ENCODE assay signal across 9 cellular contexts in the genomic region with DNA sequence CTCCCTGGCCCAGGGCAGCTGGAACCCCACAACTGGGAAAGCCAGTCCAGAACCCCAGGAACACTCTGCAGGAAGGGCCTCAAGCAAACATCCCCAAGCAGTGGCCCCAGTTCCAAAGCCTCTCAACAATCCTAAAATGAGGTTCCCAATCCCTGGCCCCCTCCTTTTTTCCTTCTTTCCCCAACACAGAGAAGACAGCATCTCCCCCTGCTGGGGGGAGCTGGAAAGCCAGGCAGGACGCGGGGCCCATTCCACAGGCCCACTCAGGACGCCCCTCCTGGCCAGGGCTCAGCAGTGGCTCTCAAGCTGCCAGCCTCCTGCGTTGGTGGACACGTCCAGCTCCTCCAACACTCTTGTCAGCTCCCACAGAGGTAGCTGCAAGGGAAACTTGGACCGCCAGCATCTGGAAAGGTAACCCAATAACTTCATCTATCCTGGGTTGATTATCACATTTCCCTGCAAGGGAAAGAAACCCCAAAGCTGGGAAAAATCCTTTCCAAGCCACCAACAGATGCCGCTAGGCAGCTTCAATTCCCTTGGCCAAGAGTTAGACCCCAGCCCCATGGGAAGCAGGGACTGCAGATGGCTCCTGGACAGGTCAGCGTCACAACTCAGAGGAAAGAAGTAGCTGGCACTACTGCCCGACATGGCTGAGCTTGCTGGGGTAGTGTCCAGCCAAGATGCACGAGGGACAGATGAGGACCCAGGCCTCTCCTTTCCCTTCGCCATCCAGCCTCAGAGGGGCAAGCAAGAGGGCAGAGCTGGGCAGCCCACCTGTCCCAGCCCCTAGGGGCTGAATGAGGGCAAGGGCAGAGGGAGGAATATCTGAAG. TPM values are rescaled to one million over a fixed set of nuclear protein-coding genes. Genes with fewer than 3 reads are reported as not detected.
A peak's percentile ranks its signal among the peaks of the same experiment; 100 is the strongest.
DNase-seq lines count a peak whose midpoint lies in the region; ATAC-seq, FAIRE-seq and TF ChIP-seq lines count a peak whose summit lies in the region.
"Had no signal": no experiment of that assay in that cellular context is flagged by ENCODE, and none has a peak within 500 bp of the region (broad histone marks: within the 10 kb centered on the region; RNA-seq: fewer than 3 reads in every experiment).

No MANE protein-coding gene starts in this region.

- ATAC-seq in activated naive CD8-positive, alpha-beta T cell treated with anti-CD3 and anti-CD28 coated beads, Interleukin-2, amount 50 U/mL, for 24 hours = no peak
- ATAC-seq in HG02970 (IDR thresholded peaks at IDR 0.05; ENCODE audit: low FRiP score, unreplicated experiment) (no peak), GM21381 (IDR thresholded peaks at IDR 0.05; ENCODE audit: unreplicated experiment) (no peak)

- peaks cover 8% of the 10 kb centered on the region for H3K4me1 ChIP-seq in keratinocyte (ENCODE audit: control insufficient read depth, extremely low read depth, insufficient read depth, low read length)
- H3K4me1 ChIP-seq in vagina = peaks cover 90% of the 10 kb centered on the region

- no peak for FAIRE-seq in keratinocyte (lab: Jason Lieb, UNC)

- dilution Hi-C loops in keratinocyte (cut with MboI; ENCODE audit: extremely low pct_ligation_motif_present, low sequenced_read_pairs) = no loop called here

- DNase-seq in Caki2 (ENCODE audit: low read depth) (peak; percentile 45), HuH-7.5 (ENCODE audit: low spot score) (peak; percentile 69), keratinocyte (ENCODE audit: low read depth, low spot score) (no peak), vagina (ENCODE audit: extremely low spot score in 2 of 2) (no peak), NCI-H187 treated with DMSO at 0.1 percent for 48 hours (lab: John Stamatoyannopoulos, UW) (no peak)
- peak; percentile 44 for DNase-seq in activated naive CD8-positive, alpha-beta T cell treated with anti-CD3 and anti-CD28 coated beads, Interleukin-2, amount 50 U/mL, for 24 hours

- H3K9ac ChIP-seq in keratinocyte (ENCODE audit: control insufficient read depth, extremely low read depth, insufficient read depth, low read length) = no peak overlapping the region

- no peaks in the 10 kb centered on the region for H4K20me1 ChIP-seq in keratinocyte (ENCODE audit: control insufficient read depth, extremely low read depth, insufficient read depth, low read length)

- peaks cover 32% of the 10 kb centered on the region for H3K4me1 Mint-ChIP-seq in activated naive CD8-positive, alpha-beta T cell treated with anti-CD3 and anti-CD28 coated beads, Interleukin-2, amount 50 U/mL, for 24 hours

- no peaks in the 10 kb centered on the region for H3K36me3 ChIP-seq in keratinocyte (ENCODE audit: control insufficient read depth in 2 of 2, extremely low read depth in 1 of 2, insufficient read depth in 2 of 2, low read length in 2 of 2)
- peaks cover 0 to 29% of the 10 kb centered on the region in 2 donors for H3K36me3 ChIP-seq in vagina

- H3K4me2 ChIP-seq in keratinocyte (ENCODE audit: control insufficient read depth, extremely low read depth, insufficient read depth, low read depth, low read length) = no peak overlapping the region

- intact Hi-C loops in vagina (cut with DNase I) = no loop called here

- H3K27me3 Mint-ChIP-seq in activated naive CD8-positive, alpha-beta T cell treated with anti-CD3 and anti-CD28 coated beads, Interleukin-2, amount 50 U/mL, for 24 hours = no peaks in the 10 kb centered on the region

- in situ Hi-C loops in Caki2 (cut with HindIII; ENCODE audit: low pct_unique_long_range_greater_than_20kb, low sequenced_read_pairs) = no loop called here

- no peak for TF ChIP-seq POLR2A in vagina (IDR thresholded peaks at IDR 0.05)

- H3K9me1 ChIP-seq in keratinocyte (ENCODE audit: control insufficient read depth, extremely low read depth, insufficient read depth, low read length) = no peaks in the 10 kb centered on the region

- H3K27me3 ChIP-seq in keratinocyte (ENCODE audit: control insufficient read depth, extremely low read depth, insufficient read depth, low read length) (no peaks in the 10 kb centered on the region), vagina (no peaks in the 10 kb centered on the region)

- no peaks in the 10 kb centered on the region for H3K9me3 Mint-ChIP-seq in activated naive CD8-positive, alpha-beta T cell treated with anti-CD3 and anti-CD28 coated beads, Interleukin-2, amount 50 U/mL, for 24 hours

- no peak overlapping the region for H3K27ac ChIP-seq in keratinocyte (ENCODE audit: control insufficient read depth, insufficient read depth, low read length)
- peak overlapping the region; percentile 27 for H3K27ac ChIP-seq in vagina

- no peak overlapping the region for H3K4me3 Mint-ChIP-seq in activated naive CD8-positive, alpha-beta T cell treated with anti-CD3 and anti-CD28 coated beads, Interleukin-2, amount 50 U/mL, for 24 hours

- H3K4me3 ChIP-seq in keratinocyte (ENCODE audit: control insufficient read depth in 2 of 3, extremely low read depth in 1 of 3, insufficient read depth in 2 of 3, low read depth in 1 of 3, low read length in 3 of 3) (no peak overlapping the region), vagina (no peak overlapping the region)
- H3K4me3 ChIP-seq: lung had no signal

- H3K79me2 ChIP-seq in keratinocyte (ENCODE audit: control insufficient read depth, insufficient read depth, low read length) = no peaks in the 10 kb centered on the region

- no peak overlapping the region for H2AFZ ChIP-seq in keratinocyte (ENCODE audit: control insufficient read depth, low read length)

- no peaks in the 10 kb centered on the region for H3K36me3 Mint-ChIP-seq in activated naive CD8-positive, alpha-beta T cell treated with anti-CD3 and anti-CD28 coated beads, Interleukin-2, amount 50 U/mL, for 24 hours (ENCODE audit: low read depth)

- H3K9me3 ChIP-seq in keratinocyte (ENCODE audit: control insufficient read depth, low read depth, low read length) = no peaks in the 10 kb centered on the region
- H3K9me3 ChIP-seq in vagina = no peaks in the 10 kb centered on the region

- TF ChIP-seq CTCF in keratinocyte (optimal IDR thresholded peaks at IDR 0.05 in 1 of 3, IDR thresholded peaks at IDR 0.05 in 1 of 3, conservative IDR thresholded peaks at IDR 0.05 in 1 of 3; ENCODE audit: extremely low read depth in 1 of 3, insufficient read depth in 2 of 3, low read length in 3 of 3) = peak; percentile 66 to 77 (median 74)
- peak; percentile 12 to 58 (median 36) for TF ChIP-seq CTCF in vagina (IDR thresholded peaks at IDR 0.05)

- no peak overlapping the region for H3K27ac Mint-ChIP-seq in activated naive CD8-positive, alpha-beta T cell treated with anti-CD3 and anti-CD28 coated beads, Interleukin-2, amount 50 U/mL, for 24 hours

RNA-seq across cellular contexts. Expression of gene HDAC5, which starts 7.6 kb away (rescaled TPM):
- 30.9 and 38.0 TPM in 2 replicates for total RNA-seq in Caki2 (2014; rRNA removed; shearing (Covaris generic); ENCODE audit: low replicate concordance)
- polyA plus RNA-seq in keratinocyte = 3.0 to 11.1 TPM (median 4.5 TPM) in 3 replicates
- 42.8 TPM for polyA plus RNA-seq in keratinocyte (2011; ENCODE audit: low read depth)
- polyA plus RNA-seq in keratinocyte (2011; cell fraction: cytosol; rRNA removed) = 4.4 and 7.3 TPM in 2 replicates
- polyA plus RNA-seq in keratinocyte (2011; cell fraction: nucleus; rRNA removed) = 6.9 and 8.3 TPM in 2 replicates
- polyA plus RNA-seq in keratinocyte (2012; ENCODE audit: low replicate concordance) = 6.0 and 43.9 TPM in 2 replicates
- 14.3 to 22.8 TPM (median 19.8 TPM) in 3 replicates for polyA minus RNA-seq in keratinocyte
- 16.5 TPM for polyA minus RNA-seq in keratinocyte (2011; cell fraction: cytosol; rRNA and poly(A)+ RNA removed)
- 9.6 and 10.8 TPM in 2 replicates for polyA minus RNA-seq in keratinocyte (2011; cell fraction: nucleus; rRNA and poly(A)+ RNA removed)
- 86.9 TPM for total RNA-seq in vagina

RNA-seq across cellular contexts. Expression of gene HROB, which starts 25.9 kb away (rescaled TPM):
- 3.0 and 5.7 TPM in 2 replicates for total RNA-seq in Caki2 (2014; rRNA removed; shearing (Covaris generic); ENCODE audit: low replicate concordance)
- 1.3 to 4.5 TPM (median 3.4 TPM) in 3 replicates for polyA plus RNA-seq in keratinocyte
- polyA plus RNA-seq in keratinocyte (2011; ENCODE audit: low read depth) = 0.37 TPM
- polyA plus RNA-seq in keratinocyte (2011; cell fraction: cytosol; rRNA removed) = 1.9 and 2.0 TPM in 2 replicates
- polyA plus RNA-seq in keratinocyte (2011; cell fraction: nucleus; rRNA removed) = 3.5 and 5.1 TPM in 2 replicates
- 0.75 and 3.2 TPM in 2 replicates for polyA plus RNA-seq in keratinocyte (2012; ENCODE audit: low replicate concordance)
- polyA minus RNA-seq in keratinocyte = 3.7 to 8.3 TPM (median 5.1 TPM) in 3 replicates
- 6.3 TPM for polyA minus RNA-seq in keratinocyte (2011; cell fraction: cytosol; rRNA and poly(A)+ RNA removed)
- polyA minus RNA-seq in keratinocyte (2011; cell fraction: nucleus; rRNA and poly(A)+ RNA removed) = 1.7 and 2.5 TPM in 2 replicates
- 2.0 TPM for total RNA-seq in vagina

RNA-seq across cellular contexts. Expression of gene G6PC3, which starts 45.3 kb away (rescaled TPM):
- total RNA-seq in Caki2 (2014; rRNA removed; shearing (Covaris generic); ENCODE audit: low replicate concordance) = 42.4 and 50.6 TPM in 2 replicates
- 28.0 to 44.2 TPM (median 37.9 TPM) in 3 replicates for polyA plus RNA-seq in keratinocyte
- 1.1 TPM for polyA plus RNA-seq in keratinocyte (2011; ENCODE audit: low read depth)
- 25.6 and 47.9 TPM in 2 replicates for polyA plus RNA-seq in keratinocyte (2011; cell fraction: cytosol; rRNA removed)
- polyA plus RNA-seq in keratinocyte (2011; cell fraction: nucleus; rRNA removed) = 31.1 and 39.6 TPM in 2 replicates
- 24.7 and 39.9 TPM in 2 replicates for polyA plus RNA-seq in keratinocyte (2012; ENCODE audit: low replicate concordance)
- 37.6 to 78.4 TPM (median 53.8 TPM) in 3 replicates for polyA minus RNA-seq in keratinocyte
- 57.2 TPM for polyA minus RNA-seq in keratinocyte (2011; cell fraction: cytosol; rRNA and poly(A)+ RNA removed)
- 19.8 and 23.8 TPM in 2 replicates for polyA minus RNA-seq in keratinocyte (2011; cell fraction: nucleus; rRNA and poly(A)+ RNA removed)
- total RNA-seq in vagina = 44.0 TPM

RNA-seq across cellular contexts. Expression of gene LSM12, which starts 49.3 kb away (rescaled TPM):
- total RNA-seq in Caki2 (2014; rRNA removed; shearing (Covaris generic); ENCODE audit: low replicate concordance) = 77.9 and 126 TPM in 2 replicates
- polyA plus RNA-seq in keratinocyte = 40.1 to 74.3 TPM (median 49.5 TPM) in 3 replicates
- 32.5 TPM for polyA plus RNA-seq in keratinocyte (2011; ENCODE audit: low read depth)
- polyA plus RNA-seq in keratinocyte (2011; cell fraction: cytosol; rRNA removed) = 44.1 and 59.8 TPM in 2 replicates
- polyA plus RNA-seq in keratinocyte (2011; cell fraction: nucleus; rRNA removed) = 23.5 and 23.8 TPM in 2 replicates
- polyA plus RNA-seq in keratinocyte (2012; ENCODE audit: low replicate concordance) = 38.9 and 48.8 TPM in 2 replicates
- polyA minus RNA-seq in keratinocyte = 38.0 to 89.3 TPM (median 75.4 TPM) in 3 replicates
- polyA minus RNA-seq in keratinocyte (2011; cell fraction: cytosol; rRNA and poly(A)+ RNA removed) = 68.3 TPM
- 11.5 and 17.5 TPM in 2 replicates for polyA minus RNA-seq in keratinocyte (2011; cell fraction: nucleus; rRNA and poly(A)+ RNA removed)
- total RNA-seq in vagina = 27.3 TPM

RNA-seq across cellular contexts. Expression of gene ASB16, which starts 54.7 kb away (rescaled TPM):
- total RNA-seq in Caki2 (2014; rRNA removed; shearing (Covaris generic); ENCODE audit: low replicate concordance) = not detected in 2 replicates
- polyA plus RNA-seq in keratinocyte = not detected in 3 replicates
- polyA plus RNA-seq in keratinocyte (2011; ENCODE audit: low read depth) = not detected
- not detected in 2 replicates for polyA plus RNA-seq in keratinocyte (2011; cell fraction: cytosol; rRNA removed)
- polyA plus RNA-seq in keratinocyte (2011; cell fraction: nucleus; rRNA removed) = not detected in 2 replicates
- 0.24 and 0.32 TPM in 2 replicates for polyA plus RNA-seq in keratinocyte (2012; ENCODE audit: low replicate concordance)
- not detected in 3 replicates for polyA minus RNA-seq in keratinocyte
- not detected for polyA minus RNA-seq in keratinocyte (2011; cell fraction: cytosol; rRNA and poly(A)+ RNA removed)
- not detected in 2 replicates for polyA minus RNA-seq in keratinocyte (2011; cell fraction: nucleus; rRNA and poly(A)+ RNA removed)
- not detected for total RNA-seq in vagina

Comparison
In these comparisons a context has a peak if more than half of its experiments do, and no peak if none do; other contexts are left out.
1. DNase-seq: peak in Caki2 (single experiment), HuH-7.5 (single experiment) and activated naive CD8-positive, alpha-beta T cell treated with anti-CD3 and anti-CD28 coated beads, Interleukin-2, amount 50 U/mL, for 24 hours (single experiment); none in keratinocyte (single experiment), vagina (0 of 2) and NCI-H187 treated with DMSO at 0.1 percent for 48 hours (single experiment).